ENCODE assay signal across 12 cellular contexts in the genomic region with DNA sequence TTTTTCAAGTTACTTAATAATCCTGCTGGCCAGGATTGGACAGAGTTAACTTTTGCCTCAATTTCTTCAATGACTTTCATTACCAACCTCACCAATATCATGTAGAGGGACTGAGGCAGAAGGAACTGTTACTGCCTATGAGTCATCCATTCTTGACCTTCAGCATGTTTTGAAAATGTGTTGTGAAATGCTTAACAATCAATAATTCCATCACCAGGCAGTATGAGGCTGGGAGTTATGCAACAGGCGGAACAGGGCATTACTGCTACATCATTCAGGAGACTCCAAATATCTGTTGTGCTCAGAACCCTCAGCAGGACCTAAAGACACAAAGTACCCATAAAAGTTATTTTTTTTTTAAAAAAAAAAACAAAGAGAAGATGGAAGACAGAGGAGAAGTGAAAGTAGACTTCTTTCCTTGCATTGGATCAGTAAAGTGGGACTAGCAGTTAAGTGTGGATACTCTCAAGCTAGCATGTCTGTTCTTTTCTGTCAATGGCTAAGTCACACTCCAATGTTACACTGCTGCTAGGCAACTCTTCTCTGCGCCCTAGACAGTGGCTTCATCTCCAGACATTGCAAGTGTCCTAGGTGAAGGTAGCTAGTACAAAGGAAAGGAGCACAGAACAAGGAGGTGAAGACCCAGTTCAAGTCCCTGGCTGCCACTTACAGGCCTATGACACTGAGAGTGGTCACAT.
DNase-seq lines count a peak whose midpoint lies in the region; ATAC-seq and TF ChIP-seq lines count a peak whose summit lies in the region.
"Had no signal": no experiment of that assay in that cellular context is flagged by ENCODE, and none has a peak within 500 bp of the region (broad histone marks: within the 10 kb centered on the region; RNA-seq: fewer than 3 reads in every experiment).

No MANE protein-coding gene starts in this region.

- H3K36me3 Mint-ChIP-seq in CD4-positive, alpha-beta memory T cell, result no peaks in the 10 kb centered on the region

- TF ChIP-seq CTCF in gastroesophageal sphincter (IDR thresholded peaks at IDR 0.05) (no peak), suprapubic skin (IDR thresholded peaks at IDR 0.05) (no peak)

- POLR2A ChIA-PET in CD4-positive, alpha-beta memory T cell (lab: Charles Lee; ENCODE audit: partially characterized antibody), result no interaction called here

- 86 to 94% methylated on average over 2 of the region's 2 CpGs for whole genome bisulfite sequencing in gastroesophageal sphincter (ENCODE audit: low coverage in 1 of 2), 2 donors
- 78% methylated on average over 2 of the region's 2 CpGs for WGBS in suprapubic skin

- intact Hi-C loops in CD4-positive, alpha-beta memory T cell (cut with micrococcal nuclease), result no loop called here

- no peak overlapping the region for H3K27ac ChIP-seq in gastroesophageal sphincter
- peak overlapping the region; percentile 69 for H3K27ac ChIP-seq in suprapubic skin
- no peak overlapping the region for H3K27ac ChIP-seq in CD4-positive, alpha-beta memory T cell (ENCODE audit: low read depth, low read length)

- no peak overlapping the region for H3K4me3 Mint-ChIP-seq in CD4-positive, alpha-beta memory T cell
- H3K4me3 Mint-ChIP-seq: activated CD4-positive, alpha-beta T cell treated with anti-CD3 and anti-CD28 coated beads, Interleukin-2, amount 10 ng/mL, durations not matched to agents 7 days and 5 days had no signal

- H3K9me3 ChIP-seq in gastroesophageal sphincter (no peaks in the 10 kb centered on the region), suprapubic skin (no peaks in the 10 kb centered on the region)
- H3K9me3 ChIP-seq in CD4-positive, alpha-beta memory T cell (ENCODE audit: control insufficient read depth in 1 of 2, low read length in 2 of 2), result no peaks in the 10 kb centered on the region

- peaks cover 6 to 13% (median 11%) of the 10 kb centered on the region in 4 donors for H3K4me1 Mint-ChIP-seq in CD4-positive, alpha-beta memory T cell

- H3K4me1 ChIP-seq in gastroesophageal sphincter (peaks cover 0 to 7% (median 1%) of the 10 kb centered on the region in 3 donors), suprapubic skin (peaks cover 19% of the 10 kb centered on the region)
- H3K4me1 ChIP-seq in CD4-positive, alpha-beta memory T cell (ENCODE audit: insufficient read depth, low read length), result peaks cover 3% of the 10 kb centered on the region

- H3K4me3 ChIP-seq in gastroesophageal sphincter (no peak overlapping the region), suprapubic skin (no peak overlapping the region)
- no peak overlapping the region for H3K4me3 ChIP-seq in CD4-positive, alpha-beta memory T cell (ENCODE audit: low read length in 2 of 2)
- H3K4me3 ChIP-seq: skin epidermis had no signal

- H3K27me3 ChIP-seq in gastroesophageal sphincter (no peaks in the 10 kb centered on the region), suprapubic skin (no peaks in the 10 kb centered on the region)
- H3K27me3 ChIP-seq in CD4-positive, alpha-beta memory T cell (ENCODE audit: insufficient read depth, low read length), result no peaks in the 10 kb centered on the region

- H3K36me3 ChIP-seq in gastroesophageal sphincter (no peaks in the 10 kb centered on the region), suprapubic skin (no peaks in the 10 kb centered on the region)
- H3K36me3 ChIP-seq in CD4-positive, alpha-beta memory T cell (ENCODE audit: insufficient read depth, low read length), result no peaks in the 10 kb centered on the region

- TF ChIP-seq EP300 in gastroesophageal sphincter (IDR thresholded peaks at IDR 0.05) (no peak), suprapubic skin (IDR thresholded peaks at IDR 0.05) (no peak)

- CTCF ChIA-PET in CD4-positive, alpha-beta memory T cell (lab: Charles Lee; ENCODE audit: partially characterized antibody), result interaction anchor here (1.1 to 1.6 kb wide), 2 partner anchors 10 to 779 kb away, joined by 3 read pairs; no protein-coding TSS in a partner anchor

- no peak overlapping the region for H3K27ac Mint-ChIP-seq in CD4-positive, alpha-beta memory T cell
- H3K27ac Mint-ChIP-seq: activated CD4-positive, alpha-beta T cell treated with anti-CD3 and anti-CD28 coated beads, Interleukin-2, amount 10 ng/mL, durations not matched to agents 7 days and 5 days had no signal

- DNase-seq in NK-92 treated with Interleukin-12 subunit alpha and Interleukin-12 subunit beta, amount 100 ng/mL, for 24 hours (lab: John Stamatoyannopoulos, UW), result peak; percentile 36
- DNase-seq in NK-92 (lab: John Stamatoyannopoulos, UW; ENCODE audit: unreplicated experiment) (no peak), SIG-M5 treated with dmso at 0.1 percent for 504 hours (lab: John Stamatoyannopoulos, UW; ENCODE audit: unreplicated experiment) (peak; percentile 97), suprapubic skin (ENCODE audit: low spot score in 2 of 2) (no peak)
- DNase-seq in CD4-positive, alpha-beta memory T cell, result no peak
- DNase-seq: activated CD4-positive, alpha-beta T cell treated with anti-CD3 and anti-CD28 coated beads, Interleukin-2, amount 10 ng/mL, durations not matched to agents 7 days and 5 days; NCI-H748 treated with DMSO at 0.1 percent for 48 hours; substantia nigra had no signal

- H3K27me3 Mint-ChIP-seq in CD4-positive, alpha-beta memory T cell, result peaks cover 0 to 1% of the 10 kb centered on the region in 2 donors

- TF ChIP-seq POLR2A in gastroesophageal sphincter (IDR thresholded peaks at IDR 0.05), result no peak
- no peak for TF ChIP-seq POLR2A in suprapubic skin (IDR thresholded peaks at IDR 0.05)

- ATAC-seq in gastroesophageal sphincter, result peak; percentile 79
- ATAC-seq in GM21737 (IDR thresholded peaks at IDR 0.05; ENCODE audit: unreplicated experiment), result no peak
- ATAC-seq in GM21515 (IDR thresholded peaks at IDR 0.05; ENCODE audit: unreplicated experiment), result no peak

- no peaks in the 10 kb centered on the region for H3K9me3 Mint-ChIP-seq in CD4-positive, alpha-beta memory T cell
- H3K9me3 Mint-ChIP-seq: activated CD4-positive, alpha-beta T cell treated with anti-CD3 and anti-CD28 coated beads, Interleukin-2, amount 10 ng/mL, durations not matched to agents 7 days and 5 days had no signal

Comparison
In these comparisons a context has a peak if more than half of its experiments do, and no peak if none do; other contexts are left out.
1. DNase-seq: peak in NK-92 treated with Interleukin-12 subunit alpha and Interleukin-12 subunit beta, amount 100 ng/mL, for 24 hours (single experiment) and SIG-M5 treated with dmso at 0.1 percent for 504 hours (single experiment); none in NK-92 (single experiment), suprapubic skin (0 of 2) and CD4-positive, alpha-beta memory T cell (0 of 5).